In genomic region chr19:45469132-45469834, GRCh38 we compare ENCODE assay signal across 8 cellular contexts. TPM values are rescaled to one million over a fixed set of nuclear protein-coding genes. Genes with fewer than 3 reads are reported as not detected.
DNase-seq lines count a peak whose midpoint lies in the region; ATAC-seq, FAIRE-seq and TF ChIP-seq lines count a peak whose summit lies in the region.

No MANE protein-coding gene starts in this region.

- H3K27me3 Mint-ChIP-seq in T-helper 1 cell treated with Interleukin-12 subunit alpha and Interleukin-12 subunit beta and Interleukin-4 antibody, amounts not matched to agents 30 μg/mL and 1 μg/mL, for 36 hours (ENCODE audit: low read depth), result peaks cover 45% of the 10 kb centered on the region

- ATAC-seq in HG02870 (IDR thresholded peaks at IDR 0.05; ENCODE audit: unreplicated experiment) (peak; percentile 51), left ventricle myocardium superior (peak; percentile 90)

- peaks cover 24% of the 10 kb centered on the region for H3K4me1 Mint-ChIP-seq in T-helper 1 cell treated with Interleukin-12 subunit alpha and Interleukin-12 subunit beta and Interleukin-4 antibody, amounts not matched to agents 30 μg/mL and 1 μg/mL, for 36 hours (ENCODE audit: low read depth)

- H3K27ac Mint-ChIP-seq in T-helper 1 cell treated with Interleukin-12 subunit alpha and Interleukin-12 subunit beta and Interleukin-4 antibody, amounts not matched to agents 30 μg/mL and 1 μg/mL, for 36 hours, result peak overlapping the region; percentile 94

- intact Hi-C loops in left ventricle myocardium superior (cut with micrococcal nuclease), result no loop called here

- no peaks in the 10 kb centered on the region for H3K9me3 Mint-ChIP-seq in T-helper 1 cell treated with Interleukin-12 subunit alpha and Interleukin-12 subunit beta and Interleukin-4 antibody, amounts not matched to agents 30 μg/mL and 1 μg/mL, for 36 hours

- H3K4me3 Mint-ChIP-seq in T-helper 1 cell treated with Interleukin-12 subunit alpha and Interleukin-12 subunit beta and Interleukin-4 antibody, amounts not matched to agents 30 μg/mL and 1 μg/mL, for 36 hours, result peak overlapping the region; percentile 89

- DNase-seq in NCI-H146 treated with DMSO at 0.1 percent for 48 hours (lab: John Stamatoyannopoulos, UW; ENCODE audit: unreplicated experiment) (peak; percentile 63), amygdala (lab: John Stamatoyannopoulos, UW) (peak; percentile 28 to 92 (median 80)), left ventricle myocardium superior (peak; percentile 97), pulmonary artery endothelial cell (ENCODE audit: low read depth, low spot score) (peak; percentile 70), urothelium cell line (ENCODE audit: low spot score) (peak; percentile 94)

- H3K4me3 ChIP-seq in GM12875 (ENCODE audit: low read depth, low read length), result peak overlapping the region; percentile 88

- H3K36me3 Mint-ChIP-seq in T-helper 1 cell treated with Interleukin-12 subunit alpha and Interleukin-12 subunit beta and Interleukin-4 antibody, amounts not matched to agents 30 μg/mL and 1 μg/mL, for 36 hours (ENCODE audit: low read depth), result peaks cover 2% of the 10 kb centered on the region

- no peak for TF ChIP-seq CTCF in GM12875 (IDR thresholded peaks at IDR 0.05; ENCODE audit: borderline replicate concordance, insufficient read depth, low read depth, low read length)

- FAIRE-seq in urothelium cell line (lab: Jason Lieb, UNC), result peak; percentile 99

RNA-seq across cellular contexts. Expression of gene FOSB, which starts 1.5 kb away (rescaled TPM):
- 0.79 TPM for total RNA-seq in left ventricle myocardium superior
- 0.33 and 1.9 TPM in 2 replicates for total RNA-seq in pulmonary artery endothelial cell

RNA-seq across cellular contexts. Expression of gene RTN2, which starts 27.6 kb away (rescaled TPM):
- total RNA-seq in left ventricle myocardium superior (29.8 TPM), pulmonary artery endothelial cell (4.1 and 8.7 TPM in 2 replicates)

RNA-seq across cellular contexts. Expression of gene PPM1N, which starts 29.0 kb away (rescaled TPM):
- total RNA-seq in left ventricle myocardium superior (0.57 TPM), pulmonary artery endothelial cell (0.92 and 3.0 TPM in 2 replicates)

RNA-seq across cellular contexts. Expression of gene VASP, which starts 38.0 kb away (rescaled TPM):
- 43.3 TPM for total RNA-seq in left ventricle myocardium superior
- 140 and 189 TPM in 2 replicates for total RNA-seq in pulmonary artery endothelial cell

RNA-seq across cellular contexts. Expression of gene ERCC1, which starts 45.6 kb away (rescaled TPM):
- total RNA-seq in left ventricle myocardium superior (150 TPM), pulmonary artery endothelial cell (86.3 and 157 TPM in 2 replicates)

Comparison
In these comparisons a context has a peak if more than half of its experiments do, and no peak if none do; other contexts are left out.
1. Peak in every context shown above with its lines: DNase-seq, ATAC-seq and H3K4me3 ChIP-seq.